ENCODE assay signal across 8 cellular contexts in the genomic region with DNA sequence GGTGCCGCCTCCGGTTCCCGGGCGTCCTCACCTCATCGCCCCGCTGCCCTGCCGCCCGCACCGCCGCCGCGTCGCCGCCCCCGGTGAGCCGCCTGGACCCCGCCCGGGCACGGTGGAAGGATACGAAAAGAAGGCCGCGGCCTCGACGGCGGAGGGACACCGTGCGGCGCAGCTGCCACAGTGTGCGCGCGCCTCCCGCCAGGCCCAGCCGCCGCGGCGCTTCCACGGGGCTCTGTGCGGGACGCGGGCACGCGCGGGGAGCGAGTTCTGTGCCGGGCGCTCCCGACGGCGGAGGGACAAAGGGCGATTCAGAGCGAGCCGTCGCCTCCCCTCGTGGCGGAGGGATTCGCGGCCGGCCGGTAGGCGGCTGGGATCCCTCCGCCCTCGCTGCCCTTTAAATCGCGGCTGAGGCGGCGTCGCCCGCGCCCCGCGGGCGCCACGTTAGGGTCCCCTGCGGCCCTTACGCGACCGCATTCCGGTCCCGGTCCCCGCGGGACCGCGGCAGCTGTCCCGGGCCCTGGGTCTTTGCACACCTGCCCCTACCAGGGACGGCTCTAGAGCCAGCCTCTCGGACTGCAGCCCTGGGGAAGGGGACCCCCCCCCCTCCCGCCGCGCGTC. TPM values are rescaled to one million over a fixed set of nuclear protein-coding genes. Genes with fewer than 3 reads are reported as not detected.
DNase-seq lines count a peak whose midpoint lies in the region; ATAC-seq and TF ChIP-seq lines count a peak whose summit lies in the region.

No MANE protein-coding gene starts in this region.

- no peaks in the 10 kb centered on the region for H3K27me3 Mint-ChIP-seq in Caco-2 (ENCODE audit: insufficient read depth, unreplicated experiment)
- peaks cover 27% of the 10 kb centered on the region for H3K27me3 Mint-ChIP-seq in nephron progenitor cell (ENCODE audit: low read depth, poor library complexity)

- H3K27ac ChIP-seq in RWPE2 (ENCODE audit: poor library complexity, severe bottlenecking), result peak overlapping the region; percentile 93

- no peaks in the 10 kb centered on the region for H3K27me3 ChIP-seq in Caco-2 (replicated peaks; ENCODE audit: control insufficient read depth, insufficient read depth, low read length)
- no peaks in the 10 kb centered on the region for H3K27me3 ChIP-seq in RWPE2 (ENCODE audit: insufficient read depth, poor library complexity, severe bottlenecking)

- H3K4me3 ChIP-seq in Caco-2 (ENCODE audit: low read depth, low read length) (peak overlapping the region; percentile 99), RWPE2 (ENCODE audit: severe bottlenecking) (peak overlapping the region; percentile 59)

- POLR2A ChIA-PET in Caco-2 (lab: Charles Lee), result interaction anchor here (0.7 kb wide), 1 partner anchor 144 kb away, joined by 3 read pairs; no protein-coding TSS in a partner anchor

- CTCF ChIA-PET in Caco-2 (lab: Charles Lee), result no interaction called here

- DNase-seq in Caco-2 (peak; percentile 95 to 97), KG1 (lab: John Stamatoyannopoulos, UW) (peak; percentile 97), RWPE2 (ENCODE audit: low spot score) (peak; percentile 86), fibroblast of the conjunctiva (ENCODE audit: low read depth) (peak; percentile 75), nephron progenitor cell (peak; percentile 85)
- DNase-seq in activated effector memory CD4-positive, alpha-beta T cell treated with anti-CD3 and anti-CD28 coated beads, Interleukin-2, amount 50 U/mL, for 16 hours, result peak; percentile 92
- peak; percentile 87 for DNase-seq in stimulated activated naive CD4-positive, alpha-beta T cell treated with Interleukin-2 at 50 U/mL for 16 hours (lab: John Stamatoyannopoulos, UW)

- peak overlapping the region; percentile 85 for H3K27ac Mint-ChIP-seq in Caco-2 (ENCODE audit: unreplicated experiment)
- no peak overlapping the region for H3K27ac Mint-ChIP-seq in nephron progenitor cell

- H3K9me3 ChIP-seq in Caco-2 (no peaks in the 10 kb centered on the region), RWPE2 (ENCODE audit: severe bottlenecking) (no peaks in the 10 kb centered on the region)

- peaks cover 30% of the 10 kb centered on the region for H3K36me3 Mint-ChIP-seq in Caco-2 (ENCODE audit: insufficient read depth, unreplicated experiment)
- no peaks in the 10 kb centered on the region for H3K36me3 Mint-ChIP-seq in nephron progenitor cell (ENCODE audit: low read depth)

- H3K4me1 ChIP-seq in Caco-2, result peaks cover 21% of the 10 kb centered on the region
- H3K4me1 ChIP-seq in RWPE2 (ENCODE audit: insufficient read depth, poor library complexity, severe bottlenecking), result peaks cover 6% of the 10 kb centered on the region

- no TSS peak for BruUV-seq in Caco-2 (replicated peaks; lab: Mats Ljungman, UMichigan)

- peaks cover 32% of the 10 kb centered on the region for H3K4me1 Mint-ChIP-seq in Caco-2 (ENCODE audit: low read depth, unreplicated experiment)
- peaks cover 53% of the 10 kb centered on the region for H3K4me1 Mint-ChIP-seq in nephron progenitor cell

- ATAC-seq in GM21423 (IDR thresholded peaks at IDR 0.05; ENCODE audit: unreplicated experiment), result peak; percentile 55
- ATAC-seq in RWPE2 (ENCODE audit: low read depth), result peak; percentile 40

- H3K9me3 Mint-ChIP-seq in Caco-2 (ENCODE audit: unreplicated experiment), result no peaks in the 10 kb centered on the region
- H3K9me3 Mint-ChIP-seq in nephron progenitor cell, result no peaks in the 10 kb centered on the region

- TF ChIP-seq CTCF in Caco-2 (IDR thresholded peaks at IDR 0.05; ENCODE audit: insufficient read depth in 1 of 2, low read depth in 1 of 2, low read length in 1 of 2, severe bottlenecking in 1 of 2, unreplicated experiment in 1 of 2), result no peak
- TF ChIP-seq CTCF in RWPE2 (IDR thresholded peaks at IDR 0.05; ENCODE audit: poor library complexity, severe bottlenecking), result no peak
- no peak for TF ChIP-seq CTCF in nephron progenitor cell (IDR thresholded peaks at IDR 0.05)

- peak overlapping the region; percentile 86 for H3K4me3 Mint-ChIP-seq in Caco-2 (ENCODE audit: unreplicated experiment)
- peak overlapping the region; percentile 75 for H3K4me3 Mint-ChIP-seq in nephron progenitor cell

- intact Hi-C loops in Caco-2 (cut with micrococcal nuclease; ENCODE audit: unreplicated experiment), result no loop called here

- H3K36me3 ChIP-seq in Caco-2 (ENCODE audit: control insufficient read depth, insufficient read depth, low read length) (no peaks in the 10 kb centered on the region), RWPE2 (ENCODE audit: low read depth) (no peaks in the 10 kb centered on the region)

RNA-seq across cellular contexts. Expression of a gene that starts 0.6 kb away (rescaled TPM):
- total RNA-seq in Caco-2 (2022), result 89.1 and 91.2 TPM in 2 replicates

RNA-seq across cellular contexts. Expression of a gene that starts 58.1 kb away (rescaled TPM):
- 79.8 and 83.2 TPM in 2 replicates for total RNA-seq in Caco-2 (2022)

Comparison
In these comparisons a context has a peak if more than half of its experiments do, and no peak if none do; other contexts are left out.
1. Peak in every context shown above with its lines: DNase-seq, ATAC-seq, H3K4me3 ChIP-seq and H3K27ac ChIP-seq.